ENCODE assay signal across 14 cellular contexts in the genomic region with DNA sequence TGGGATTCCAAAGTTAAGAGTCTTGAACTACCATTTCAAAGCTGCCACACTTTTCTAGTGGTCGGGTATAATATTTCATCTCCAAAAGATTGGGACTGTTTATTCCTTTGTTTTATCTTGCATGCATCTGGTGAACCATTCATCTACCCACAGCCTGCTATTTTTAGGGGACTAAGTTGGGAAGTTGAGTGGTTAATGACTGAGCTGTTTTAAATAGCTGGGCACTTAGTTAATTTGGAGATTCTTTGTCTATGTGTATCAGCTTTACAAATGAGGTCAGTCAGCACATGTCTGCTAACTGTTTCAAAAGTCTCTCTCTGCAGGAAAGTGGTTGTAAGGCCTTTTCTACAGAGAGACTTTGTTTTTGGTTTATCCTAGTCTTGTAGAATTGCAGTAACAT. TPM values are rescaled to one million over a fixed set of nuclear protein-coding genes. Genes with fewer than 3 reads are reported as not detected.
DNase-seq lines count a peak whose midpoint lies in the region; ATAC-seq, FAIRE-seq and TF ChIP-seq lines count a peak whose summit lies in the region.
"Had no signal": no experiment of that assay in that cellular context is flagged by ENCODE, and none has a peak within 500 bp of the region (broad histone marks: within the 10 kb centered on the region; RNA-seq: fewer than 3 reads in every experiment).

No MANE protein-coding gene starts in this region.

- H3K27me3 ChIP-seq in K562 (ENCODE audit: control insufficient read depth in 2 of 2, insufficient read depth in 2 of 2, low read length in 2 of 2), result no peaks in the 10 kb centered on the region
- H3K27me3 ChIP-seq: tibial artery had no signal

- intact Hi-C loops in K562 (cut with micrococcal nuclease), result no loop called here

- peak; percentile 2 for ATAC-seq in K562

- H3K9me1 ChIP-seq in K562 (ENCODE audit: control insufficient read depth, insufficient read depth, low read length), result peaks cover 4% of the 10 kb centered on the region

- H3K4me3 ChIP-seq in AG10803 (ENCODE audit: low read length) (no peak overlapping the region), K562 (no peak overlapping the region)
- H3K4me3 ChIP-seq: lung, tibial artery had no signal

- H3K4me2 ChIP-seq in K562 (ENCODE audit: insufficient read depth, low read length), result peak overlapping the region; percentile 44; the same call in 1 of the 2 replicates

- TF ChIP-seq POLR2A in K562 (conservative IDR thresholded peaks at IDR 0.05), result no peak

- no peak for TF ChIP-seq RAD21 in K562 (CRISPR knock-in tag; conservative IDR thresholded peaks at IDR 0.05 in 1 of 2, IDR thresholded peaks at IDR 0.05 in 1 of 2)

- peak; percentile 74 for FAIRE-seq in K562 (lab: Jason Lieb, UNC)

- H3K79me2 ChIP-seq in K562 (ENCODE audit: control insufficient read depth, insufficient read depth, low read length), result peaks cover 100% of the 10 kb centered on the region

- DNase-seq in AG10803 (ENCODE audit: low read depth), result peak; percentile 89
- DNase-seq in KBM-7, result peak; percentile 55
- peak in 1 of 4 experiments; percentile 56 for DNase-seq in K562 (ENCODE audit: extremely low read depth in 1 of 4, low spot score in 3 of 4)
- peak; percentile 78 for DNase-seq in iris pigment epithelial cell (ENCODE audit: low read depth)
- DNase-seq in middle frontal gyrus (ENCODE audit: extremely low spot score, low spot score), result no peak
- DNase-seq in putamen (ENCODE audit: low spot score), result no peak
- no peak for DNase-seq in UCSD-AML1 (lab: John Stamatoyannopoulos, UW; ENCODE audit: unreplicated experiment)
- DNase-seq in stimulated activated CD4-positive, alpha-beta T cell treated with anti-CD3 and anti-CD28 coated beads, Interleukin-4, amount 100 ng/mL, for 24 hours, result no peak
- DNase-seq: CD4-positive, alpha-beta memory T cell; endodermal cell; NCI-H226; T-helper 2 cell; tibial artery had no signal

- H3K36me3 ChIP-seq in K562 (ENCODE audit: control insufficient read depth, insufficient read depth, low read length), result peaks cover 86% of the 10 kb centered on the region
- H3K36me3 ChIP-seq: tibial artery had no signal

- H2AFZ ChIP-seq in K562 (ENCODE audit: low read depth, low read length), result no peak overlapping the region

- H3K9me3 ChIP-seq in K562 (replicated peaks; ENCODE audit: control insufficient read depth, insufficient read depth, low read depth, low read length), result no peaks in the 10 kb centered on the region
- H3K9me3 ChIP-seq: tibial artery had no signal

- H3K27ac ChIP-seq in K562 (ENCODE audit: extremely low read depth, low read depth, low read length), result peak overlapping the region; percentile 61; the same call in 2 of the 3 replicates
- H3K27ac ChIP-seq: tibial artery had no signal

- WGBS in K562 (ENCODE audit: insufficient coverage, low coverage, missing lambda C conversion rate), result 0% methylated on average over 1 of the region's 1 CpG

- in situ Hi-C loops in KBM-7 (cut with MboI; ENCODE audit: low pct_unique_long_range_greater_than_20kb, low sequenced_read_pairs), result no loop called here
- in situ Hi-C loops in K562 (cut with MboI), result no loop called here

- H4K20me1 ChIP-seq in K562 (replicated peaks; ENCODE audit: control insufficient read depth, insufficient read depth, low read length), result peaks cover 24% of the 10 kb centered on the region

- CTCF ChIA-PET in K562 (lab: Yijun Ruan, JAX; ENCODE audit: low intra/inter-chr PET ratio), result no interaction called here

- TF ChIP-seq CTCF in AG10803 (conservative IDR thresholded peaks at IDR 0.05; ENCODE audit: low read length) (no peak), K562 (IDR thresholded peaks at IDR 0.05 in 2 of 3, conservative IDR thresholded peaks at IDR 0.05 in 1 of 3; ENCODE audit: insufficient read depth in 2 of 3, low read depth in 1 of 3, low read length in 3 of 3) (no peak)

- POLR2A ChIA-PET in K562 (lab: Yijun Ruan, JAX), result interaction anchor here (0.7 to 2.2 kb wide), 3 partner anchors 9 to 146 kb away, joined by 3 to 5 read pairs (median 3); a partner anchor contains a TSS

- peaks cover 10 to 72% of the 10 kb centered on the region in 2 experiments; a peak in 4 of 5 replicates for H3K4me1 ChIP-seq in K562 (replicated peaks in 1 of 2; ENCODE audit: control insufficient read depth in 2 of 2, insufficient read depth in 2 of 2, low read length in 2 of 2)

- TF ChIP-seq EP300 in K562 (IDR thresholded peaks at IDR 0.05; ENCODE audit: low read length), result 0 out of 2 replicates have a peak, but pooled peaks have one; percentile 40

- BruUV-seq in K562 (replicated peaks; lab: Mats Ljungman, UMichigan), result no TSS peak

- H3K9ac ChIP-seq in K562 (ENCODE audit: insufficient read depth in 1 of 2, low read depth in 2 of 2, low read length in 2 of 2), result peak overlapping the region in 1 of 2 experiments; percentile 41; a peak in 1 of 4 replicates

TF ChIP-seq in K562, 482 proteins besides CTCF, POLR2A, EP300 and RAD21 (continues in another document):
- TF ChIP-seq SMARCA4 (IDR thresholded peaks at IDR 0.05) (peak; percentile 48; the same call in 1 of the 2 replicates), ARID1B (IDR thresholded peaks at IDR 0.05) (peak; percentile 48; the same call in 1 of the 2 replicates), TEAD1 (CRISPR knock-in tag; IDR thresholded peaks at IDR 0.05) (no peak), ZNF232 (CRISPR knock-in tag; IDR thresholded peaks at IDR 0.05) (no peak), ZNF699 (CRISPR knock-in tag; IDR thresholded peaks at IDR 0.05; ENCODE audit: insufficient replicate concordance) (no peak), FOXM1 (IDR thresholded peaks at IDR 0.05; ENCODE audit: low read depth) (peak; percentile 10; the same call in 1 of the 2 replicates), FOXM1 (CRISPR knock-in tag; IDR thresholded peaks at IDR 0.05; ENCODE audit: low read depth) (no peak), SIN3A (IDR thresholded peaks at IDR 0.05; ENCODE audit: borderline replicate concordance in 2 of 2, control insufficient read depth in 1 of 2, low read depth in 2 of 2, low read length in 2 of 2) (no peak), SMC3 (conservative IDR thresholded peaks at IDR 0.05; ENCODE audit: insufficient read depth, low read depth, low read length) (no peak), MIER1 (IDR thresholded peaks at IDR 0.05; ENCODE audit: low read depth) (no peak), FOSL1 (tag; conservative IDR thresholded peaks at IDR 0.05) (peak; percentile 41; the same call in 1 of the 2 replicates), KAT7 (CRISPR knock-in tag; IDR thresholded peaks at IDR 0.05; ENCODE audit: borderline replicate concordance) (no peak), NFE2 (IDR thresholded peaks at IDR 0.05; ENCODE audit: low read depth) (peak; percentile 69), TCF3 (CRISPR knock-in tag; IDR thresholded peaks at IDR 0.05) (0 out of 2 replicates have a peak, but pooled peaks have one; percentile 21), LCOR (CRISPR knock-in tag; IDR thresholded peaks at IDR 0.05) (peak; percentile 64), RBM15 (IDR thresholded peaks at IDR 0.05; ENCODE audit: insufficient read depth, low read length) (no peak), POLR2AphosphoS5 (IDR thresholded peaks at IDR 0.05; ENCODE audit: control insufficient read depth, insufficient read depth, low read depth, low read length) (peak; percentile 43; the same call in 1 of the 2 replicates)
- TF ChIP-seq, protein P1, sequence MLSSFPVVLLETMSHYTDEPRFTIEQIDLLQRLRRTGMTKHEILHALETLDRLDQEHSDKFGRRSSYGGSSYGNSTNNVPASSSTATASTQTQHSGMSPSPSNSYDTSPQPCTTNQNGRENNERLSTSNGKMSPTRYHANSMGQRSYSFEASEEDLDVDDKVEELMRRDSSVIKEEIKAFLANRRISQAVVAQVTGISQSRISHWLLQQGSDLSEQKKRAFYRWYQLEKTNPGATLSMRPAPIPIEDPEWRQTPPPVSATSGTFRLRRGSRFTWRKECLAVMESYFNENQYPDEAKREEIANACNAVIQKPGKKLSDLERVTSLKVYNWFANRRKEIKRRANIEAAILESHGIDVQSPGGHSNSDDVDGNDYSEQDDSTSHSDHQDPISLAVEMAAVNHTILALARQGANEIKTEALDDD (IDR thresholded peaks at IDR 0.05), result peak; percentile 99
- TF ChIP-seq, protein P2, sequence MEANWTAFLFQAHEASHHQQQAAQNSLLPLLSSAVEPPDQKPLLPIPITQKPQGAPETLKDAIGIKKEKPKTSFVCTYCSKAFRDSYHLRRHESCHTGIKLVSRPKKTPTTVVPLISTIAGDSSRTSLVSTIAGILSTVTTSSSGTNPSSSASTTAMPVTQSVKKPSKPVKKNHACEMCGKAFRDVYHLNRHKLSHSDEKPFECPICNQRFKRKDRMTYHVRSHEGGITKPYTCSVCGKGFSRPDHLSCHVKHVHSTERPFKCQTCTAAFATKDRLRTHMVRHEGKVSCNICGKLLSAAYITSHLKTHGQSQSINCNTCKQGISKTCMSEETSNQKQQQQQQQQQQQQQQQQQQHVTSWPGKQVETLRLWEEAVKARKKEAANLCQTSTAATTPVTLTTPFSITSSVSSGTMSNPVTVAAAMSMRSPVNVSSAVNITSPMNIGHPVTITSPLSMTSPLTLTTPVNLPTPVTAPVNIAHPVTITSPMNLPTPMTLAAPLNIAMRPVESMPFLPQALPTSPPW (CRISPR knock-in tag; IDR thresholded peaks at IDR 0.05), result 0 out of 2 replicates have a peak, but pooled peaks have one; percentile 11
- TF ChIP-seq, protein P3, sequence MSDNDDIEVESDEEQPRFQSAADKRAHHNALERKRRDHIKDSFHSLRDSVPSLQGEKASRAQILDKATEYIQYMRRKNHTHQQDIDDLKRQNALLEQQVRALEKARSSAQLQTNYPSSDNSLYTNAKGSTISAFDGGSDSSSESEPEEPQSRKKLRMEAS (CRISPR knock-in tag; IDR thresholded peaks at IDR 0.05), result no peak

RNA-seq across cellular contexts. Expression of a gene that starts 8.1 kb away (rescaled TPM):
- 277 and 609 TPM in 2 replicates for total RNA-seq in K562 (2011; cell fraction: chromatin; rRNA removed; ENCODE audit: low replicate concordance)
- 85.4 and 124 TPM in 2 replicates for total RNA-seq in K562 (2011; cell fraction: nucleolus; rRNA removed)
- total RNA-seq in K562 (2011; cell fraction: nucleoplasm; rRNA removed), result 181 and 239 TPM in 2 replicates
- total RNA-seq in K562 (2014; rRNA removed) (87.6 and 88.6 TPM in 2 replicates), K562 (2014; rRNA removed; fragmentation: Illumina TruSeq; extraction: Trizol) (141 and 176 TPM in 2 replicates), K562 (2015; rRNA removed; fragmentation: Illumina TruSeq; extraction: Trizol) (202 and 217 TPM in 2 replicates), K562 (2021) (104 and 120 TPM in 2 replicates)
- polyA plus RNA-seq in K562 (2011; rRNA removed) (125 and 150 TPM in 2 replicates), K562 (2014; fragmentation: Illumina TruSeq; extraction: Trizol) (96.8 and 104 TPM in 2 replicates), K562 (2014; fragmentation: Nextera tagmentation; extraction: Ambion mirVana) (10 to 100 TPM; 17.0 to 24.0 TPM), K562 (2014; rRNA removed) (76.3 and 85.8 TPM in 2 replicates)
- 51.4 and 56.4 TPM in 2 replicates for polyA plus RNA-seq in K562 (2011; cell fraction: cytosol; rRNA removed)
- 185 and 191 TPM in 2 replicates for polyA plus RNA-seq in K562 (2011; cell fraction: nucleus; rRNA removed)
- polyA plus RNA-seq in K562 (2012), result 52.6 and 57.6 TPM in 2 replicates
- polyA minus RNA-seq in K562 (2011; rRNA and poly(A)+ RNA removed), result 321 and 336 TPM in 2 replicates
- 69.5 and 101 TPM in 2 replicates for polyA minus RNA-seq in K562 (2011; cell fraction: cytosol; rRNA and poly(A)+ RNA removed)
- 312 and 418 TPM in 2 replicates for polyA minus RNA-seq in K562 (2011; cell fraction: nucleus; rRNA and poly(A)+ RNA removed)

Comparison
In these comparisons a context has a peak if more than half of its experiments do, and no peak if none do; other contexts are left out.
1. DNase-seq: peak in AG10803 (single experiment), KBM-7 (single experiment) and iris pigment epithelial cell (single experiment); none in middle frontal gyrus (single experiment), putamen (single experiment), UCSD-AML1 (single experiment) and stimulated activated CD4-positive, alpha-beta T cell treated with anti-CD3 and anti-CD28 coated beads, Interleukin-4, amount 100 ng/mL, for 24 hours (single experiment).